20 cellular contexts compared by ENCODE assay signal in genomic region chr10:109207361-109207760, GRCh38.
"Had no signal": no experiment of that assay in that cellular context is flagged by ENCODE, and none has a peak within 500 bp of the region (broad histone marks: within the 10 kb centered on the region; RNA-seq: fewer than 3 reads in every experiment).

No MANE protein-coding gene starts in this region.

- H3K4me3 ChIP-seq: pancreas, thoracic aorta had no signal

- ATAC-seq: left ventricle myocardium superior; naive thymus-derived CD4-positive, alpha-beta T cell; pancreas; sciatic nerve; stimulated activated naive B cell treated with anti-CD40 and anti-IgM and Interleukin-4, amounts not matched to agents 10 μg/mL and 1 μg/mL and 100 μg/mL, for 72 hours had no signal

- H3K4me1 ChIP-seq: pancreas had no signal

- DNase-seq: activated CD4-positive, CD25-positive, alpha-beta regulatory T cell treated with anti-CD3 and anti-CD28 coated beads, Interleukin-2, amount 50 U/mL, for 72 hours; activated CD8-positive, alpha-beta memory T cell treated with anti-CD3 and anti-CD28 coated beads for 24 hours; activated CD8-positive, alpha-beta memory T cell treated with anti-CD3 and anti-CD28 coated beads, Interleukin-2, amount 50 U/mL, for 48 hours; activated effector memory CD4-positive, alpha-beta T cell treated with Interleukin-2 at 50 U/mL for 16 hours; activated naive CD4-positive, alpha-beta T cell treated with anti-CD3 and anti-CD28 coated beads, Interleukin-2, amount 50 U/mL, for 16 hours; activated T-cell treated with anti-CD3 and anti-CD28 coated beads, Interleukin-2, amount 50 U/mL, for 48 hours; aorta; effector CD8-positive, alpha-beta T cell; foreskin melanocyte; kidney; left ventricle myocardium superior; naive thymus-derived CD4-positive, alpha-beta T cell; pancreas; stimulated activated naive B cell treated with anti-CD40 and anti-IgM and Interleukin-4, amounts not matched to agents 10 μg/mL and 1 μg/mL and 100 μg/mL, for 72 hours; SW 1271; T-helper 2 cell had no signal

- H3K27me3 ChIP-seq: neutrophil, pancreas had no signal

- H3K27ac ChIP-seq: neutrophil, pancreas, thoracic aorta, VCaP had no signal

- H3K9me3 ChIP-seq: neutrophil, pancreas, thoracic aorta had no signal

- H3K36me3 ChIP-seq: neutrophil, pancreas, thoracic aorta had no signal
